Comparison of ENCODE assay signal across 20 cellular contexts in genomic region chr1:212402876-212403275, GRCh38. TPM values are rescaled to one million over a fixed set of nuclear protein-coding genes. Genes with fewer than 3 reads are reported as not detected.
DNase-seq lines count a peak whose midpoint lies in the region; ATAC-seq, FAIRE-seq and TF ChIP-seq lines count a peak whose summit lies in the region.
"Had no signal": no experiment of that assay in that cellular context is flagged by ENCODE, and none has a peak within 500 bp of the region (broad histone marks: within the 10 kb centered on the region; RNA-seq: fewer than 3 reads in every experiment).

No MANE protein-coding gene starts in this region.

- H3K79me1 ChIP-seq in H9 (ENCODE audit: insufficient read depth, low read depth, low read length, poor library complexity, severe bottlenecking): no peaks in the 10 kb centered on the region

- ATAC-seq in HCT116 (no peak), GM19324 (IDR thresholded peaks at IDR 0.05; ENCODE audit: low FRiP score, unreplicated experiment) (no peak)

- no peak overlapping the region for H4K8ac ChIP-seq in H9 (replicated peaks; ENCODE audit: insufficient read length, low read depth, low read length)

- no peak overlapping the region for H3K27ac Mint-ChIP-seq in H9
- H3K27ac Mint-ChIP-seq: CD4-positive, alpha-beta T cell had no signal

- H3K23ac ChIP-seq in H9 (ENCODE audit: insufficient read length, low read depth, low read length): no peak overlapping the region

- H2AK5ac ChIP-seq in H9 (ENCODE audit: insufficient read length, low read length): no peak overlapping the region

- no peak overlapping the region for H3K14ac ChIP-seq in H9 (ENCODE audit: insufficient read depth, low read length)

- no peak overlapping the region for H3K4ac ChIP-seq in H9 (ENCODE audit: low read depth, low read length)

- RAD21 ChIA-PET in HCT116 (lab: Charles Lee; ENCODE audit: low non-redundant PET in 1 of 2, low total read pairs in 2 of 2, uncharacterized antibody in 2 of 2, unreplicated experiment in 2 of 2): no interaction called here

- POLR2A ChIA-PET in A673 (lab: Charles Lee; ENCODE audit: low non-redundant PET): interaction anchor here (0.7 kb wide), 1 partner anchor 12 kb away, joined by 3 read pairs; the partner anchor contains the start of gene PACC1
- POLR2A ChIA-PET in HCT116 (lab: Charles Lee): no interaction called here

- no CpG with 5 or more reads among the region's 4 CpGs for WGBS in H9 (ENCODE audit: extremely low coverage, insufficient read length, low lambda C conversion rate)

- peaks cover 5% of the 10 kb centered on the region for H3K9me3 ChIP-seq in A673 (ENCODE audit: low read depth, low read length, poor library complexity, severe bottlenecking)
- H3K9me3 ChIP-seq in HCT116 (ENCODE audit: control insufficient read depth in 1 of 2, insufficient read depth in 1 of 2, low read depth in 1 of 2, low read length in 2 of 2): peaks cover 0 to 4% of the 10 kb centered on the region in 2 experiments; a peak in 3 of 4 replicates
- H3K9me3 ChIP-seq in keratinocyte (ENCODE audit: control insufficient read depth, low read depth, low read length): no peaks in the 10 kb centered on the region
- no peaks in the 10 kb centered on the region for H3K9me3 ChIP-seq in H9 (ENCODE audit: control insufficient read depth, low read depth, low read length)

- H3K4me3 ChIP-seq in A673 (ENCODE audit: low read depth, low read length, poor library complexity, severe bottlenecking): no peak overlapping the region
- no peak overlapping the region for H3K4me3 ChIP-seq in HCT116 (replicated peaks in 1 of 2; ENCODE audit: low read depth in 1 of 2, low read length in 2 of 2)
- H3K4me3 ChIP-seq in bronchial epithelial cell (ENCODE audit: low read depth, low read length): no peak overlapping the region
- no peak overlapping the region for H3K4me3 ChIP-seq in keratinocyte (ENCODE audit: control insufficient read depth in 2 of 3, extremely low read depth in 1 of 3, insufficient read depth in 2 of 3, low read depth in 1 of 3, low read length in 3 of 3)
- H3K4me3 ChIP-seq: SJCRH30 had no signal

- H3K9me3 Mint-ChIP-seq in H9: peaks cover 0 to 3% of the 10 kb centered on the region in 2 experiments; a peak in 3 of 5 replicates

- no peak overlapping the region for H2BK15ac ChIP-seq in H9 (ENCODE audit: low read depth, low read length)

- H3K27ac ChIP-seq in A673 (ENCODE audit: low read depth, low read length, poor library complexity, severe bottlenecking) (no peak overlapping the region), HCT116 (ENCODE audit: low read depth, low read length) (peak overlapping the region; percentile 24; the same call in 1 of the 2 replicates), keratinocyte (ENCODE audit: control insufficient read depth, insufficient read depth, low read length) (peak overlapping the region; percentile 84), H9 (ENCODE audit: insufficient read length, low read depth, low read length) (no peak overlapping the region)
- H3K27ac ChIP-seq: SJCRH30 had no signal

- DNase-seq in A673 (ENCODE audit: low spot score) (peak; percentile 59), HCT116 (ENCODE audit: low read depth, low spot score) (no peak), bronchial epithelial cell (ENCODE audit: low read depth) (peak; percentile 53), keratinocyte (ENCODE audit: low read depth, low spot score) (peak; percentile 17), amygdala (lab: John Stamatoyannopoulos, UW) (no peak), H9 (no peak)
- DNase-seq in stimulated activated CD4-positive, alpha-beta T cell treated with anti-CD3 and anti-CD28 coated beads, Interleukin-1b, Interleukin-23, amount 100 ng/mL, for 48 hours: no peak
- DNase-seq: AML-193; CD4-positive, alpha-beta T cell; DND-41; H7; Kasumi-1; NCI-H1417 treated with DMSO at 0.1 percent for 48 hours; NCI-H2029; NCI-H2171 treated with DMSO at 0.1 percent for 48 hours; NCI-H510A treated with DMSO at 0.1 percent for 48 hours; SJCRH30 had no signal

- peaks cover 13% of the 10 kb centered on the region for H3K79me2 ChIP-seq in HCT116 (ENCODE audit: insufficient read depth, low read length)
- H3K79me2 ChIP-seq in keratinocyte (ENCODE audit: control insufficient read depth, insufficient read depth, low read length): no peaks in the 10 kb centered on the region
- H3K79me2 ChIP-seq in H9 (ENCODE audit: insufficient read depth, low read length): no peaks in the 10 kb centered on the region

- FAIRE-seq in bronchial epithelial cell (lab: Jason Lieb, UNC): no peak
- no peak for FAIRE-seq in keratinocyte (lab: Jason Lieb, UNC)
- FAIRE-seq: A204.1, RCC 7860 had no signal

- no peak overlapping the region for H3K56ac ChIP-seq in H9 (ENCODE audit: insufficient read length, low read depth, low read length)

- TF ChIP-seq POLR2A in HCT116 (IDR thresholded peaks at IDR 0.05; ENCODE audit: borderline replicate concordance, extremely low read depth, insufficient read depth, insufficient read length): no peak

- no peaks in the 10 kb centered on the region for H3K27me3 Mint-ChIP-seq in H9 (ENCODE audit: low read depth)
- H3K27me3 Mint-ChIP-seq: CD4-positive, alpha-beta T cell had no signal

- no peak overlapping the region for H2BK12ac ChIP-seq in H9 (ENCODE audit: insufficient read length, low read depth, low read length)

- no peak for TF ChIP-seq CTCF in A673 (conservative IDR thresholded peaks at IDR 0.05; ENCODE audit: low read depth, low read length)
- no peak for TF ChIP-seq CTCF in HCT116 (IDR thresholded peaks at IDR 0.05 in 2 of 3, conservative IDR thresholded peaks at IDR 0.05 in 1 of 3; ENCODE audit: borderline replicate concordance in 1 of 3, insufficient read depth in 1 of 3, low read depth in 2 of 3, low read length in 2 of 3)
- TF ChIP-seq CTCF in bronchial epithelial cell (IDR thresholded peaks at IDR 0.05; ENCODE audit: insufficient read depth, low read length, severe bottlenecking): no peak
- no peak for TF ChIP-seq CTCF in keratinocyte (optimal IDR thresholded peaks at IDR 0.05 in 1 of 3, IDR thresholded peaks at IDR 0.05 in 1 of 3, conservative IDR thresholded peaks at IDR 0.05 in 1 of 3; ENCODE audit: extremely low read depth in 1 of 3, insufficient read depth in 2 of 3, low read length in 3 of 3)
- TF ChIP-seq CTCF in H9 (conservative IDR thresholded peaks at IDR 0.05): no peak

- H3K27me3 ChIP-seq in A673 (replicated peaks; ENCODE audit: insufficient read depth, low read depth, low read length, poor library complexity) (no peaks in the 10 kb centered on the region), HCT116 (ENCODE audit: insufficient read depth, low read length) (no peaks in the 10 kb centered on the region), bronchial epithelial cell (ENCODE audit: control insufficient read depth, insufficient read depth, low read length) (no peaks in the 10 kb centered on the region), keratinocyte (ENCODE audit: control insufficient read depth, extremely low read depth, insufficient read depth, low read length) (no peaks in the 10 kb centered on the region), H9 (ENCODE audit: insufficient read depth, low read length) (no peaks in the 10 kb centered on the region)
- H3K27me3 ChIP-seq: SJCRH30 had no signal

- H4K91ac ChIP-seq in H9 (ENCODE audit: insufficient read length, low read depth, low read length): no peak overlapping the region

- no TSS peak for BruUV-seq in A673 (replicated peaks; lab: Mats Ljungman, UMichigan)
- BruUV-seq in HCT116 (replicated peaks; lab: Mats Ljungman, UMichigan): no TSS peak

- H4K20me1 ChIP-seq in HCT116 (ENCODE audit: insufficient read depth): no peaks in the 10 kb centered on the region
- H4K20me1 ChIP-seq in keratinocyte (ENCODE audit: control insufficient read depth, extremely low read depth, insufficient read depth, low read length): no peaks in the 10 kb centered on the region
- H4K20me1 ChIP-seq in H9 (ENCODE audit: control insufficient read depth, insufficient read depth, insufficient read length): no peaks in the 10 kb centered on the region

- H2AFZ ChIP-seq in HCT116 (ENCODE audit: low read depth, low read length, poor library complexity, severe bottlenecking): no peak overlapping the region
- H2AFZ ChIP-seq in keratinocyte (ENCODE audit: control insufficient read depth, low read length): no peak overlapping the region
- H2AFZ ChIP-seq in H9 (ENCODE audit: low read length): no peak overlapping the region

- peaks cover 11% of the 10 kb centered on the region for H3K36me3 ChIP-seq in A673 (ENCODE audit: insufficient read depth, low read length, poor library complexity, severe bottlenecking)
- H3K36me3 ChIP-seq in HCT116 (ENCODE audit: control insufficient read depth in 1 of 2, insufficient read depth in 2 of 2, low read length in 2 of 2): peaks cover 0 to 22% of the 10 kb centered on the region in 2 experiments; a peak in 2 of 4 replicates
- no peaks in the 10 kb centered on the region for H3K36me3 ChIP-seq in bronchial epithelial cell (ENCODE audit: control insufficient read depth, insufficient read depth, low read length)
- H3K36me3 ChIP-seq in keratinocyte (ENCODE audit: control insufficient read depth in 2 of 2, extremely low read depth in 1 of 2, insufficient read depth in 2 of 2, low read length in 2 of 2): peaks cover 15 to 23% of the 10 kb centered on the region in 2 experiments

- H3K9me1 ChIP-seq in keratinocyte (ENCODE audit: control insufficient read depth, extremely low read depth, insufficient read depth, low read length): no peaks in the 10 kb centered on the region

- no peak overlapping the region for H3T11ph ChIP-seq in H9 (ENCODE audit: low read length)

- H3K9ac ChIP-seq in HCT116 (ENCODE audit: low read length) (no peak overlapping the region), keratinocyte (ENCODE audit: control insufficient read depth, extremely low read depth, insufficient read depth, low read length) (peak overlapping the region; percentile 47), H9 (ENCODE audit: extremely low read depth, insufficient read length, low read length) (no peak overlapping the region)

- CTCF ChIA-PET in A673 (lab: Charles Lee): no interaction called here
- CTCF ChIA-PET in HCT116 (lab: Charles Lee): no interaction called here

- H3K23me2 ChIP-seq in H9 (ENCODE audit: insufficient read length, low read depth, low read length, poor library complexity, severe bottlenecking): no peaks in the 10 kb centered on the region

- TF ChIP-seq RAD21 in HCT116 (IDR thresholded peaks at IDR 0.05; ENCODE audit: low read depth): no peak

- peaks cover 8% of the 10 kb centered on the region for H3K4me1 ChIP-seq in A673 (ENCODE audit: insufficient read depth, low read length, poor library complexity, severe bottlenecking)
- H3K4me1 ChIP-seq in HCT116 (ENCODE audit: control insufficient read depth in 1 of 2, insufficient read depth in 2 of 2, low read length in 2 of 2): peaks cover 0 to 23% of the 10 kb centered on the region in 2 experiments; a peak in 3 of 4 replicates
- peaks cover 16% of the 10 kb centered on the region for H3K4me1 ChIP-seq in keratinocyte (ENCODE audit: control insufficient read depth, extremely low read depth, insufficient read depth, low read length)
- no peaks in the 10 kb centered on the region for H3K4me1 ChIP-seq in H9 (ENCODE audit: insufficient read depth, low read length)
- H3K4me1 ChIP-seq: SJCRH30 had no signal

- H2BK20ac ChIP-seq in H9 (ENCODE audit: low read depth, low read length, poor library complexity, severe bottlenecking): no peak overlapping the region

- dilution Hi-C loops in keratinocyte (cut with MboI; ENCODE audit: extremely low pct_ligation_motif_present, low sequenced_read_pairs): no loop called here

- H3K18ac ChIP-seq in H9 (ENCODE audit: insufficient read length, low read depth, low read length): no peak overlapping the region

- H3K9me2 ChIP-seq in HCT116 (ENCODE audit: insufficient read depth): no peaks in the 10 kb centered on the region

- H3K36me3 Mint-ChIP-seq in H9 (ENCODE audit: insufficient read depth in 1 of 3, low read depth in 3 of 3): peaks cover 44 to 79% (median 53%) of the 10 kb centered on the region in 3 experiments

- no peak overlapping the region for H3K4me3 Mint-ChIP-seq in H9
- H3K4me3 Mint-ChIP-seq: CD4-positive, alpha-beta T cell had no signal

- no peak overlapping the region for H4K5ac ChIP-seq in H9 (ENCODE audit: insufficient read length, low read depth, low read length)

- intact Hi-C loops in A673 (cut with micrococcal nuclease; ENCODE audit: unreplicated experiment): no loop called here
- intact Hi-C loops in HCT116 (cut with micrococcal nuclease): no loop called here

- no peak overlapping the region for H2BK5ac ChIP-seq in H9 (ENCODE audit: insufficient read length, low read length)

- H3K4me2 ChIP-seq in HCT116 (ENCODE audit: low read length) (peak overlapping the region; percentile 41), keratinocyte (ENCODE audit: control insufficient read depth, extremely low read depth, insufficient read depth, low read depth, low read length) (peak overlapping the region; percentile 57), H9 (ENCODE audit: insufficient read depth, insufficient read length, low read length) (no peak overlapping the region)

- H3K4me1 Mint-ChIP-seq in H9: no peaks in the 10 kb centered on the region

- H2BK120ac ChIP-seq in H9 (ENCODE audit: low read depth, low read length, poor library complexity, severe bottlenecking): no peak overlapping the region

RNA-seq across cellular contexts. Expression of gene PACC1, which starts 11.8 kb away (rescaled TPM):
- total RNA-seq in A673 (2021): 14.5 and 15.6 TPM in 2 replicates
- 17.6 TPM for total RNA-seq in HCT116 (2021; ENCODE audit: unreplicated experiment)
- 16.2 and 18.0 TPM in 2 replicates for polyA plus RNA-seq in HCT116 (2012)
- 15.0 and 16.0 TPM in 2 replicates for total RNA-seq in bronchial epithelial cell
- polyA plus RNA-seq in keratinocyte: 11.5 to 16.5 TPM (median 12.7 TPM) in 3 replicates
- 9.2 TPM for polyA plus RNA-seq in keratinocyte (2011; ENCODE audit: low read depth)
- polyA plus RNA-seq in keratinocyte (2011; cell fraction: cytosol; rRNA removed): 8.0 and 8.6 TPM in 2 replicates
- polyA plus RNA-seq in keratinocyte (2011; cell fraction: nucleus; rRNA removed): 20.7 and 23.3 TPM in 2 replicates
- polyA plus RNA-seq in keratinocyte (2012; ENCODE audit: low replicate concordance): 7.8 and 8.5 TPM in 2 replicates
- 12.5 to 19.6 TPM (median 15.5 TPM) in 3 replicates for polyA minus RNA-seq in keratinocyte
- 15.5 TPM for polyA minus RNA-seq in keratinocyte (2011; cell fraction: cytosol; rRNA and poly(A)+ RNA removed)
- 12.8 and 16.6 TPM in 2 replicates for polyA minus RNA-seq in keratinocyte (2011; cell fraction: nucleus; rRNA and poly(A)+ RNA removed)
- total RNA-seq in H9 (2021): 10.9 and 12.7 TPM in 2 replicates

RNA-seq across cellular contexts. Expression of gene NENF, which starts 29.8 kb away (rescaled TPM):
- total RNA-seq in A673 (2021): 51.0 and 59.5 TPM in 2 replicates
- 78.4 TPM for total RNA-seq in HCT116 (2021; ENCODE audit: unreplicated experiment)
- 97.2 and 107 TPM in 2 replicates for polyA plus RNA-seq in HCT116 (2012)
- total RNA-seq in bronchial epithelial cell: 50.5 and 58.9 TPM in 2 replicates
- polyA plus RNA-seq in keratinocyte: 37.8 to 72.2 TPM (median 65.6 TPM) in 3 replicates
- 51.0 TPM for polyA plus RNA-seq in keratinocyte (2011; ENCODE audit: low read depth)
- polyA plus RNA-seq in keratinocyte (2011; cell fraction: cytosol; rRNA removed): 48.5 and 56.2 TPM in 2 replicates
- 13.9 and 14.0 TPM in 2 replicates for polyA plus RNA-seq in keratinocyte (2011; cell fraction: nucleus; rRNA removed)
- polyA plus RNA-seq in keratinocyte (2012; ENCODE audit: low replicate concordance): 45.7 and 68.9 TPM in 2 replicates
- polyA minus RNA-seq in keratinocyte: 14.9 to 21.2 TPM (median 20.1 TPM) in 3 replicates
- 32.8 TPM for polyA minus RNA-seq in keratinocyte (2011; cell fraction: cytosol; rRNA and poly(A)+ RNA removed)
- 3.7 and 5.5 TPM in 2 replicates for polyA minus RNA-seq in keratinocyte (2011; cell fraction: nucleus; rRNA and poly(A)+ RNA removed)
- 28.3 and 28.4 TPM in 2 replicates for total RNA-seq in H9 (2021)

Comparison
In these comparisons a context has a peak if more than half of its experiments do, and no peak if none do; other contexts are left out.
1. DNase-seq: peak in A673 (single experiment), bronchial epithelial cell (single experiment) and keratinocyte (single experiment); none in HCT116 (single experiment), amygdala (0 of 56), stimulated activated CD4-positive, alpha-beta T cell treated with anti-CD3 and anti-CD28 coated beads, Interleukin-1b, Interleukin-23, amount 100 ng/mL, for 48 hours (single experiment) and H9 (single experiment).
2. H3K27ac ChIP-seq: peak in HCT116 (single experiment) and keratinocyte (single experiment); none in A673 (single experiment) and H9 (single experiment).